17 cellular contexts compared by ENCODE assay signal in the genomic region with DNA sequence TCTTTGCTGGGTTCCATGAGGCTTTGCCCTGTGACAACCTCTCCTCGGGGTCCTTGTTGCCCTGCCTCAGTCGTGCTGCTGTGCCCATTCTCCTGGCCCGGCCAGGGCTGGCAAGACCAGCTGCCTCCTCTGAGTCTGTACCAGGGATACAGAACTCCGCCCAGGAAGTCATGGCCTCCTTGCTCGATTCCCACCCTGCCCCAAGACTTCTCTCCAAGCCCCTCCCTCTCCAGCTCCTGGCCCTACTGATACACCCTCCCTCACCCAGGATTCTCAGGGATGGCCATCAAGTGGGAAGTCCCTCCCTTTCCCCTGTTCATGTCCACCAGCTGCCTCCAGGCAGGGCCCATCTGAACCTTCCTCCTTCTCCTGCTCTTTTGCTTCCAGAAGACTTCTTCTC. TPM values are rescaled to one million over a fixed set of nuclear protein-coding genes. Genes with fewer than 3 reads are reported as not detected.
"Had no signal": no experiment of that assay in that cellular context is flagged by ENCODE, and none has a peak within 500 bp of the region (broad histone marks: within the 10 kb centered on the region; RNA-seq: fewer than 3 reads in every experiment).

No MANE protein-coding gene starts in this region.

- H3K36me3 ChIP-seq: colonic mucosa, right lobe of liver, upper lobe of right lung had no signal

- H3K4me1 ChIP-seq: colonic mucosa had no signal

- H3K27me3 Mint-ChIP-seq: stimulated activated naive CD8-positive, alpha-beta T cell treated with anti-CD3 and anti-CD28 coated beads, Interleukin-15, amount 100 ng/mL, for 72 hours had no signal

- H3K9me3 Mint-ChIP-seq: immature natural killer cell; mesothelial cell of epicardium; stimulated activated naive CD8-positive, alpha-beta T cell treated with anti-CD3 and anti-CD28 coated beads, Interleukin-15, amount 100 ng/mL, for 72 hours had no signal

- DNase-seq: activated CD4-positive, alpha-beta T cell treated with anti-CD3 and anti-CD28 coated beads, Interleukin-2, amount 50 U/mL, for 48 hours; activated naive CD4-positive, alpha-beta T cell treated with anti-CD3 and anti-CD28 coated beads, Interleukin-2, amount 50 U/mL, for 16 hours; amniotic stem cell; caudate nucleus; colonic mucosa; glutamatergic neuron; immature natural killer cell; psoas muscle; right lobe of liver; stimulated activated naive CD8-positive, alpha-beta T cell treated with anti-CD3 and anti-CD28 coated beads, Interleukin-15, amount 100 ng/mL, for 72 hours; T1000; upper lobe of right lung had no signal

- H3K27ac Mint-ChIP-seq: mesothelial cell of epicardium had no signal

- H3K4me1 Mint-ChIP-seq: immature natural killer cell; mesothelial cell of epicardium; stimulated activated naive CD8-positive, alpha-beta T cell treated with anti-CD3 and anti-CD28 coated beads, Interleukin-15, amount 100 ng/mL, for 72 hours had no signal

- H3K4me3 Mint-ChIP-seq: immature natural killer cell; mesothelial cell of epicardium; stimulated activated naive CD8-positive, alpha-beta T cell treated with anti-CD3 and anti-CD28 coated beads, Interleukin-15, amount 100 ng/mL, for 72 hours had no signal

- H3K9me3 ChIP-seq: colonic mucosa, esophagus muscularis mucosa, psoas muscle, right lobe of liver, upper lobe of right lung had no signal

- ATAC-seq: psoas muscle; right lobe of liver; stimulated activated naive CD8-positive, alpha-beta T cell treated with anti-CD3 and anti-CD28 coated beads, Interleukin-15, amount 100 ng/mL, for 72 hours; upper lobe of right lung had no signal

- H3K27me3 ChIP-seq: colonic mucosa, esophagus muscularis mucosa, right lobe of liver, upper lobe of right lung had no signal

- H3K27ac ChIP-seq: colonic mucosa, esophagus muscularis mucosa, psoas muscle, right lobe of liver, VCaP had no signal

- H3K4me3 ChIP-seq: colonic mucosa, esophagus muscularis mucosa, psoas muscle, right lobe of liver, upper lobe of right lung had no signal

RNA-seq across cellular contexts. Expression of a gene that starts 16.8 kb away (rescaled TPM):
- polyA plus RNA-seq: immature natural killer cell had no signal

RNA-seq across cellular contexts. Expression of a gene that starts 25.8 kb away (rescaled TPM):
- total RNA-seq: fibroblast of villous mesenchyme, osteoblast had no signal
- polyA plus RNA-seq: immature natural killer cell had no signal
